ENCODE assay signal across 20 cellular contexts in the genomic region with DNA sequence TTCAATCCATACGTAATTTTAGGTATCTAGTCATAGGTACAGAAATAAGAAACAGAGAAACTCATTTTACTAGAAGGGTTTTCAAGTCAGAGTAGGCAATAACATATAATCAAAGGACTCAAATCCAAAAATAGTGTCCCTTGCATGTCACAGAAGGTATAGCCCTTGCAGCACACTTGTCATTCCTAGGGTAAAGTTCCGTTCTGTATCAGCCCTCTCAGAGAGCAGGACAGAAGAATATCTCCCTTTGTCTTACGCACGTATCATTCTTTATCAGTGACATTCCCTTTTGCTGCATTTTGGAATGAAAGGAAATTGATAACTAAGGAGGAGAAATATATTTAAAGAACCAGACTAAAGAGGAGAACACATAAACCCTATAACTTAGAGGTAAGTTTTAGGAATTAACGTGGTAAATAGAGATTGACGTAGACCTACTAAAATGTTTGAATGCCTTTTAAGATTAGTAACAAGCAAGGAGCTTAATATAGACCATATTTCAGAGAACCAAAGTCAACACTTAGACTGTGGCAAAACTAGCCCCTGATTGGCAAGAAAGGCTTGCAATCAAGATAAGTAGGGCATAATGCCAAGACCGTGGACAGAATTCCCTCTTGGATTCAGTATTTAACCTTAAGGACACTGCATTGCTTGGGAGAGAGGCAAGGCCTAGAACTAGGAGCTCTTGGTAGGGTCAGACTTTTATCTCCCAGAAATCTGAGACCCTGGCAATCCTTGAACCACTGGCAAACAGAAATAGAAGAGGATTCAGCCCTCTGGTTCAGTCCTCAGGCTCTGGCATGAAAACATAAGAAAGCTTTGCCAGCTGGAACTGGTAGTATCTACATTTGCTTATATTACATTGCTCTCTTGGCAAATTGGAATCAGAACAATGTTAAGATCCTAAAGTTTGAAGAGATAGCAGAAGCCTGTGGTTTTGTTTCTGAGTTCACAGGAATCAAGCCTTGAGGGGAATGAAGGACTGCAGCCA.
A peak's percentile ranks its signal among the peaks of the same experiment; 100 is the strongest.
DNase-seq lines count a peak whose midpoint lies in the region; ATAC-seq, FAIRE-seq and TF ChIP-seq lines count a peak whose summit lies in the region.
"Had no signal": no experiment of that assay in that cellular context is flagged by ENCODE, and none has a peak within 500 bp of the region (broad histone marks: within the 10 kb centered on the region; RNA-seq: fewer than 3 reads in every experiment).

No MANE protein-coding gene starts in this region.

- H3K27ac ChIP-seq in cardiac muscle cell (peak overlapping the region; percentile 72), pancreas (no peak overlapping the region), MM.1S (ENCODE audit: low read length) (no peak overlapping the region)
- H3K27ac ChIP-seq: A549, RWPE1, SJCRH30 had no signal

- no peak for TF ChIP-seq CTCF in cardiac muscle cell (IDR thresholded peaks at IDR 0.05; ENCODE audit: low read depth, low read length)
- TF ChIP-seq CTCF in pancreas (IDR thresholded peaks at IDR 0.05), result no peak
- no peak for TF ChIP-seq CTCF in MM.1S (IDR thresholded peaks at IDR 0.05; ENCODE audit: low read length)

- intact Hi-C loops in cardiac septum (cut with DNase I), result no loop called here
- intact Hi-C loops in left cardiac atrium (cut with DNase I), result no loop called here
- intact Hi-C loops in pancreas (cut with DNase I), result no loop called here

- no peak overlapping the region for H2AFZ ChIP-seq in MM.1S (ENCODE audit: low read length)

- H3K9me2 ChIP-seq in MM.1S (replicated peaks; ENCODE audit: insufficient read depth, low read length), result no peaks in the 10 kb centered on the region

- H3K9ac ChIP-seq in MM.1S (ENCODE audit: low read length), result no peak overlapping the region

- H3K27me3 ChIP-seq in cardiac muscle cell, result no peaks in the 10 kb centered on the region
- no peaks in the 10 kb centered on the region for H3K27me3 ChIP-seq in pancreas
- no peaks in the 10 kb centered on the region for H3K27me3 ChIP-seq in MM.1S (replicated peaks; ENCODE audit: insufficient read depth, low read length)
- H3K27me3 ChIP-seq: SJCRH30 had no signal

- H4K20me1 ChIP-seq in MM.1S (ENCODE audit: insufficient read depth, low read length), result no peaks in the 10 kb centered on the region

- DNase-seq in cardiac muscle cell (ENCODE audit: low read depth in 1 of 2, low spot score in 1 of 2) (peak; percentile 6 to 22), cardiac septum (ENCODE audit: low spot score) (no peak), left cardiac atrium (no peak), pancreas (peak in 2 of 6 donors; percentile 6 to 12), urothelium cell line (ENCODE audit: low spot score) (no peak), MM.1S (no peak)
- DNase-seq: DMS79; H7; Karpas-422; NCI-H1048; NCI-H1436; NCI-H187 treated with DMSO at 0.1 percent for 48 hours; NCI-H2107; NCI-H2227 treated with DMSO at 0.1 percent for 48 hours; NCI-H510A; NK-92 treated with Interleukin-12 subunit alpha and Interleukin-12 subunit beta, amount 100 ng/mL, for 24 hours; SJCRH30 had no signal

- H3F3A ChIP-seq in MM.1S (ENCODE audit: insufficient read depth, low read length), result no peaks in the 10 kb centered on the region

- FAIRE-seq in pancreas (lab: Jason Lieb, UNC), result no peak
- no peak for FAIRE-seq in urothelium cell line (lab: Jason Lieb, UNC)
- FAIRE-seq: A549 had no signal

- H3K4me3 ChIP-seq in cardiac muscle cell, result no peak overlapping the region
- H3K4me3 ChIP-seq in pancreas, result no peak overlapping the region
- H3K4me3 ChIP-seq in MM.1S (ENCODE audit: low read length), result no peak overlapping the region
- H3K4me3 ChIP-seq: A549, SJCRH30 had no signal

- H3K9me3 ChIP-seq in cardiac muscle cell (ENCODE audit: low read depth), result no peaks in the 10 kb centered on the region
- H3K9me3 ChIP-seq in pancreas, result no peaks in the 10 kb centered on the region
- H3K9me3 ChIP-seq in MM.1S (replicated peaks; ENCODE audit: insufficient read depth, low read length), result no peaks in the 10 kb centered on the region
- H3K9me3 ChIP-seq: A549, SJCRH30 had no signal

- H3K4me2 ChIP-seq in MM.1S (ENCODE audit: low read depth, low read length), result no peak overlapping the region
- H3K4me2 ChIP-seq: A549 had no signal

- H3K36me3 ChIP-seq in cardiac muscle cell, result no peaks in the 10 kb centered on the region
- H3K36me3 ChIP-seq in pancreas, result no peaks in the 10 kb centered on the region
- H3K36me3 ChIP-seq in MM.1S (replicated peaks; ENCODE audit: insufficient read depth, low read length), result no peaks in the 10 kb centered on the region
- H3K36me3 ChIP-seq: SJCRH30 had no signal

- H3K79me2 ChIP-seq in MM.1S (ENCODE audit: low read length), result no peaks in the 10 kb centered on the region

- ATAC-seq in left cardiac atrium (peak; percentile 30 to 58), pancreas (peak; percentile 45 to 81 (median 58)), HG03039 (IDR thresholded peaks at IDR 0.05; ENCODE audit: unreplicated experiment) (no peak)
- ATAC-seq: A549 had no signal

- 36 to 40% methylated on average over 7 of the region's 7 CpGs for WGBS in pancreas, 2 donors

- H3K4me1 ChIP-seq in cardiac muscle cell (ENCODE audit: low read depth) (peaks cover 16% of the 10 kb centered on the region), pancreas (peaks cover 4 to 12% (median 9%) of the 10 kb centered on the region in 3 donors), MM.1S (ENCODE audit: low read length) (no peaks in the 10 kb centered on the region)
- H3K4me1 ChIP-seq: A549, SJCRH30 had no signal

Comparison
In these comparisons a context has a peak if more than half of its experiments do, and no peak if none do; other contexts are left out.
1. DNase-seq: peak in cardiac muscle cell (2 of 2); none in cardiac septum (single experiment), left cardiac atrium (single experiment), urothelium cell line (single experiment) and MM.1S (single experiment).